8 cellular contexts compared by ENCODE assay signal in genomic region chr5:166823360-166823759, GRCh38.
"Had no signal": no experiment of that assay in that cellular context is flagged by ENCODE, and none has a peak within 500 bp of the region (broad histone marks: within the 10 kb centered on the region; RNA-seq: fewer than 3 reads in every experiment).

No MANE protein-coding gene starts in this region.

- H3K4me2 ChIP-seq: KMS-11 had no signal

- H3K36me3 ChIP-seq: HAP-1 had no signal

- H3K9ac ChIP-seq: KMS-11 had no signal

- H3K27ac ChIP-seq: HL-60, KMS-11 had no signal

- DNase-seq: GOT3, H7, HFFc6, KBM-7 had no signal

- H3K4me3 ChIP-seq: HAP-1 had no signal

- ATAC-seq: HCT116 had no signal

- H3K9me3 ChIP-seq: HAP-1 had no signal
